ENCODE assay signal across 16 cellular contexts in the genomic region with DNA sequence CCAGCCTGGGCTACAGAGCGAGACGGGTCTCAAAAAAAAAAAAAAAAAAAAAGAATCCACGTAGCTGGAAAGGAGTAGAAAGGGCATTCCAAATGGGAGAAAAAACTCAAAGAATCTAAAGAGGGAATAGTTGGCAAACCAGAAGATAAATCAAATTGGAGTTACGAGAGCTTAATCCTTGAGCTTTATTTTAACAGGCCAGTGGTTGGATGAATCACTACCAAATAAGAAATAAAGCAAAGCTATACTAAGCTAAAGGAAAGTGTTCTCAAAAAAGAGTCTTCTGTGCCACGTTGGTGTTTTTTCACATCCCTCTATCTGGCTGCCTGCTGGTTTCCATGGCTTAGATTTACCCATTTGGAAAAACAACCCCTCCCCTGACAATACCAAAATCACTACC. TPM values are rescaled to one million over a fixed set of nuclear protein-coding genes. Genes with fewer than 3 reads are reported as not detected.
A peak's percentile ranks its signal among the peaks of the same experiment; 100 is the strongest.
DNase-seq lines count a peak whose midpoint lies in the region; ATAC-seq and TF ChIP-seq lines count a peak whose summit lies in the region.
"Had no signal": no experiment of that assay in that cellular context is flagged by ENCODE, and none has a peak within 500 bp of the region (broad histone marks: within the 10 kb centered on the region; RNA-seq: fewer than 3 reads in every experiment).

No MANE protein-coding gene starts in this region.

- no peaks in the 10 kb centered on the region for H3K9me3 Mint-ChIP-seq in activated CD8-positive, alpha-beta memory T cell treated with anti-CD3 and anti-CD28 coated beads, Interleukin-2, amount 10 ng/mL, durations not matched to agents 7 days and 5 days (ENCODE audit: low read depth)
- no peaks in the 10 kb centered on the region for H3K9me3 Mint-ChIP-seq in neural crest cell
- H3K9me3 Mint-ChIP-seq: activated CD4-positive, alpha-beta memory T cell treated with anti-CD3 and anti-CD28 coated beads for 36 hours; immature natural killer cell had no signal

- H3K4me3 ChIP-seq in coronary artery: no peak overlapping the region
- H3K4me3 ChIP-seq: gastrocnemius medialis, SJSA1, testis had no signal

- H3K27ac ChIP-seq in coronary artery: peak overlapping the region; percentile 13 to 35
- H3K27ac ChIP-seq in caudate nucleus (ENCODE audit: low read depth, low read length): no peak overlapping the region
- H3K27ac ChIP-seq: SJSA1 had no signal

- TF ChIP-seq CTCF in coronary artery (IDR thresholded peaks at IDR 0.05) (no peak), neural crest cell (conservative IDR thresholded peaks at IDR 0.05) (no peak)

- peaks cover 42% of the 10 kb centered on the region for H3K36me3 Mint-ChIP-seq in activated CD8-positive, alpha-beta memory T cell treated with anti-CD3 and anti-CD28 coated beads, Interleukin-2, amount 10 ng/mL, durations not matched to agents 7 days and 5 days
- peaks cover 10% of the 10 kb centered on the region for H3K36me3 Mint-ChIP-seq in neural crest cell (ENCODE audit: low read depth)
- H3K36me3 Mint-ChIP-seq: activated CD4-positive, alpha-beta memory T cell treated with anti-CD3 and anti-CD28 coated beads for 36 hours; immature natural killer cell had no signal

- H3K27ac Mint-ChIP-seq in activated CD8-positive, alpha-beta memory T cell treated with anti-CD3 and anti-CD28 coated beads, Interleukin-2, amount 10 ng/mL, durations not matched to agents 7 days and 5 days: peak overlapping the region; percentile 7
- no peak overlapping the region for H3K27ac Mint-ChIP-seq in neural crest cell (ENCODE audit: unreplicated experiment)
- H3K27ac Mint-ChIP-seq: activated CD4-positive, alpha-beta memory T cell treated with anti-CD3 and anti-CD28 coated beads for 36 hours had no signal

- peaks cover 63% of the 10 kb centered on the region for H3K4me1 Mint-ChIP-seq in activated CD8-positive, alpha-beta memory T cell treated with anti-CD3 and anti-CD28 coated beads, Interleukin-2, amount 10 ng/mL, durations not matched to agents 7 days and 5 days
- peaks cover 70% of the 10 kb centered on the region for H3K4me1 Mint-ChIP-seq in neural crest cell

- H3K4me3 Mint-ChIP-seq in activated CD8-positive, alpha-beta memory T cell treated with anti-CD3 and anti-CD28 coated beads, Interleukin-2, amount 10 ng/mL, durations not matched to agents 7 days and 5 days: no peak overlapping the region
- H3K4me3 Mint-ChIP-seq in neural crest cell: peak overlapping the region; percentile 20
- H3K4me3 Mint-ChIP-seq: activated CD4-positive, alpha-beta memory T cell treated with anti-CD3 and anti-CD28 coated beads for 36 hours; immature natural killer cell had no signal

- DNase-seq in activated CD8-positive, alpha-beta memory T cell treated with anti-CD3 and anti-CD28 coated beads, Interleukin-2, amount 10 ng/mL, durations not matched to agents 7 days and 5 days: no peak
- no peak for DNase-seq in activated CD8-positive, alpha-beta memory T cell treated with anti-CD3 and anti-CD28 coated beads, Interleukin-2, amount 50 U/mL, for 4 hours
- DNase-seq in coronary artery (ENCODE audit: low spot score) (no peak), neural crest cell (ENCODE audit: low read depth, low spot score) (no peak), caudate nucleus (lab: John Stamatoyannopoulos, UW) (no peak)
- DNase-seq in central memory CD4-positive, alpha-beta T cell: no peak
- DNase-seq: activated CD4-positive, alpha-beta memory T cell treated with anti-CD3 and anti-CD28 coated beads for 36 hours; amygdala; Caco-2; gastrocnemius medialis; immature natural killer cell; NCI-H1417; testis had no signal

- no peaks in the 10 kb centered on the region for H3K27me3 Mint-ChIP-seq in activated CD8-positive, alpha-beta memory T cell treated with anti-CD3 and anti-CD28 coated beads, Interleukin-2, amount 10 ng/mL, durations not matched to agents 7 days and 5 days
- no peaks in the 10 kb centered on the region for H3K27me3 Mint-ChIP-seq in neural crest cell (ENCODE audit: low read depth)
- H3K27me3 Mint-ChIP-seq: activated CD4-positive, alpha-beta memory T cell treated with anti-CD3 and anti-CD28 coated beads for 36 hours had no signal

- ATAC-seq in activated CD8-positive, alpha-beta memory T cell treated with anti-CD3 and anti-CD28 coated beads, Interleukin-2, amount 10 ng/mL, durations not matched to agents 7 days and 5 days: no peak
- ATAC-seq in GM21529 (IDR thresholded peaks at IDR 0.05; ENCODE audit: unreplicated experiment): no peak
- no peak for ATAC-seq in HG03565 (IDR thresholded peaks at IDR 0.05; ENCODE audit: unreplicated experiment)
- ATAC-seq: gastrocnemius medialis had no signal

- CTCF ChIA-PET in activated CD8-positive, alpha-beta memory T cell treated with anti-CD3 and anti-CD28 coated beads, Interleukin-2, amount 10 ng/mL, durations not matched to agents 7 days and 5 days (lab: Charles Lee): interaction anchor here (0.7 to 1.4 kb wide), 2 partner anchors 10 to 490 kb away, joined by 3 to 5 read pairs; no protein-coding TSS in a partner anchor

RNA-seq across cellular contexts. Expression of gene VGLL4, which starts 14.0 kb away (rescaled TPM):
- 10 to 100 TPM; 45.3 to 53.2 TPM for total RNA-seq in activated CD8-positive, alpha-beta memory T cell treated with anti-CD3 and anti-CD28 coated beads, Interleukin-2, amount 10 ng/mL, durations not matched to agents 7 days and 5 days
- total RNA-seq in neural crest cell: 82.8 and 90.2 TPM in 2 replicates
